ENCODE assay signal across 18 cellular contexts in genomic region chr18:48854780-48855179, GRCh38.
DNase-seq lines count a peak whose midpoint lies in the region; ATAC-seq and TF ChIP-seq lines count a peak whose summit lies in the region.
"Had no signal": no experiment of that assay in that cellular context is flagged by ENCODE, and none has a peak within 500 bp of the region (broad histone marks: within the 10 kb centered on the region; RNA-seq: fewer than 3 reads in every experiment).

No MANE protein-coding gene starts in this region.

- peak; percentile 59 for ATAC-seq in CD4-positive, alpha-beta T cell (ENCODE audit: poor library complexity)
- no peak for ATAC-seq in IMR-90 (ENCODE audit: low read depth)
- ATAC-seq: A549, HCT116, Panc1 had no signal

- no peaks in the 10 kb centered on the region for H3K27me3 Mint-ChIP-seq in CD4-positive, alpha-beta T cell
- H3K27me3 Mint-ChIP-seq in dendritic cell treated with granulocyte-macrophage colony-stimulating factor and Interleukin-4, amounts not matched to agents 40 ng/mL and 50 ng/mL, for 4 days = no peaks in the 10 kb centered on the region
- peaks cover 8% of the 10 kb centered on the region for H3K27me3 Mint-ChIP-seq in neural progenitor cell (ENCODE audit: insufficient read depth, low read depth)
- H3K27me3 Mint-ChIP-seq: CD8-positive, alpha-beta memory T cell had no signal

- no peak overlapping the region for H2AFZ ChIP-seq in IMR-90 (replicated peaks; ENCODE audit: low read length, poor library complexity)
- H2AFZ ChIP-seq in neural progenitor cell (replicated peaks) = no peak overlapping the region

- no peak overlapping the region for H2BK120ac ChIP-seq in IMR-90 (ENCODE audit: low read depth, low read length)

- DNase-seq in CD4-positive, alpha-beta T cell = peak in 1 of 10 experiments; percentile 17
- DNase-seq in IMR-90 (peak; percentile 46), neural progenitor cell (ENCODE audit: low spot score) (no peak), NCI-H187 treated with DMSO at 0.1 percent for 48 hours (lab: John Stamatoyannopoulos, UW) (no peak), DMS153 (lab: John Stamatoyannopoulos, UW) (no peak), amniotic stem cell (lab: John Stamatoyannopoulos, UW) (no peak), esophagus muscularis mucosa (ENCODE audit: extremely low spot score) (no peak)
- DNase-seq: CD8-positive, alpha-beta memory T cell; DMS79; GOT3; NCI-H1417; NCI-H1930 had no signal

- no peaks in the 10 kb centered on the region for H3K9me3 Mint-ChIP-seq in CD4-positive, alpha-beta T cell
- H3K9me3 Mint-ChIP-seq in dendritic cell treated with granulocyte-macrophage colony-stimulating factor and Interleukin-4, amounts not matched to agents 40 ng/mL and 50 ng/mL, for 4 days = no peaks in the 10 kb centered on the region
- H3K9me3 Mint-ChIP-seq in neural progenitor cell = peaks cover 4% of the 10 kb centered on the region
- H3K9me3 Mint-ChIP-seq: CD8-positive, alpha-beta memory T cell had no signal

- H3K18ac ChIP-seq in IMR-90 (ENCODE audit: low read depth, low read length) = no peak overlapping the region

- H2BK5ac ChIP-seq in IMR-90 (ENCODE audit: low read depth, low read length, poor library complexity, severe bottlenecking) = no peak overlapping the region

- no peak overlapping the region for H3K14ac ChIP-seq in IMR-90 (replicated peaks; ENCODE audit: low read depth, low read length)

- no peak overlapping the region for H3K4me3 Mint-ChIP-seq in CD4-positive, alpha-beta T cell
- H3K4me3 Mint-ChIP-seq in dendritic cell treated with granulocyte-macrophage colony-stimulating factor and Interleukin-4, amounts not matched to agents 40 ng/mL and 50 ng/mL, for 4 days = no peak overlapping the region
- no peak overlapping the region for H3K4me3 Mint-ChIP-seq in neural progenitor cell

- no peak overlapping the region for H3K23ac ChIP-seq in IMR-90 (ENCODE audit: low read depth, low read length)

- 80% methylated on average over 1 of the region's 11 CpGs; no CpG with 5 or more reads in 1 of the 2 experiments for WGBS in IMR-90 (ENCODE audit: extremely low coverage in 2 of 2, insufficient read length in 1 of 2), 2 experiments
- WGBS in esophagus muscularis mucosa = 94% methylated on average over 11 of the region's 11 CpGs

- TF ChIP-seq POLR2A in IMR-90 (IDR thresholded peaks at IDR 0.05; ENCODE audit: low read depth, low read length) (no peak), esophagus muscularis mucosa (IDR thresholded peaks at IDR 0.05; ENCODE audit: low read depth) (no peak)

- no peak overlapping the region for H4K5ac ChIP-seq in IMR-90 (ENCODE audit: low read depth, low read length)

- H2BK20ac ChIP-seq in IMR-90 (ENCODE audit: low read depth, low read length) = no peak overlapping the region

- H3F3A ChIP-seq in neural progenitor cell (ENCODE audit: low read depth) = peaks cover 11% of the 10 kb centered on the region

- H4K20me1 ChIP-seq in IMR-90 (ENCODE audit: insufficient read depth, low read length) = peaks cover 14% of the 10 kb centered on the region
- H4K20me1 ChIP-seq in neural progenitor cell (ENCODE audit: low read depth) = no peaks in the 10 kb centered on the region

- intact Hi-C loops in CD4-positive, alpha-beta T cell (cut with DNase I, micrococcal nuclease) = loop anchor here in 1 of 2 experiments (5.0 kb wide), 1 partner anchor 43 kb away; no protein-coding TSS in a partner anchor
- intact Hi-C loops in IMR-90 (cut with micrococcal nuclease) (no loop called here), esophagus muscularis mucosa (cut with DNase I) (no loop called here)
- intact Hi-C loops in dendritic cell treated with granulocyte-macrophage colony-stimulating factor and Interleukin-4, amounts not matched to agents 40 ng/mL and 50 ng/mL, for 4 days (cut with micrococcal nuclease) = loop anchor here (10.0 kb wide), 1 partner anchor 390 kb away; no protein-coding TSS in a partner anchor

- in situ Hi-C loops in IMR-90 (cut with MboI; ENCODE audit: low sequenced_read_pairs) = no loop called here

- no peak overlapping the region for H4K91ac ChIP-seq in IMR-90 (ENCODE audit: insufficient read depth, low read depth, low read length)

- H3K4ac ChIP-seq in IMR-90 (ENCODE audit: low read depth, low read length) = no peak overlapping the region

- no peak overlapping the region for H3K56ac ChIP-seq in IMR-90 (ENCODE audit: extremely low read depth, insufficient read depth, low read length)

- H3K4me1 ChIP-seq in IMR-90 (ENCODE audit: control insufficient read depth, insufficient read depth, low read length) (peaks cover 7% of the 10 kb centered on the region; the same call in 1 of the 2 replicates), neural progenitor cell (peaks cover 26% of the 10 kb centered on the region), esophagus muscularis mucosa (peaks cover 17 to 30% (median 22%) of the 10 kb centered on the region in 4 donors)

- H3K4me1 Mint-ChIP-seq in CD4-positive, alpha-beta T cell (ENCODE audit: low read depth) = peaks cover 52% of the 10 kb centered on the region
- H3K4me1 Mint-ChIP-seq in dendritic cell treated with granulocyte-macrophage colony-stimulating factor and Interleukin-4, amounts not matched to agents 40 ng/mL and 50 ng/mL, for 4 days (ENCODE audit: low read depth) = peaks cover 95% of the 10 kb centered on the region
- H3K4me1 Mint-ChIP-seq in neural progenitor cell = peaks cover 58% of the 10 kb centered on the region

- no peak overlapping the region for H3K27ac ChIP-seq in CD4-positive, alpha-beta T cell (ENCODE audit: low read depth, low read length)
- H3K27ac ChIP-seq in IMR-90 (ENCODE audit: insufficient read depth, low read length) (no peak overlapping the region), neural progenitor cell (no peak overlapping the region), esophagus muscularis mucosa (replicated peaks in 1 of 4) (no peak overlapping the region)
- H3K27ac ChIP-seq: A549, HL-60, SJSA1 had no signal

- POLR2A ChIA-PET in CD4-positive, alpha-beta T cell (lab: Charles Lee) = interaction anchor here (1.6 kb wide), 1 partner anchor 86 kb away, joined by 4 read pairs; no protein-coding TSS in a partner anchor
- POLR2A ChIA-PET in IMR-90 (lab: Charles Lee; ENCODE audit: unreplicated experiment) = no interaction called here

- no peaks in the 10 kb centered on the region for H3K36me3 Mint-ChIP-seq in CD4-positive, alpha-beta T cell (ENCODE audit: low read depth)
- H3K36me3 Mint-ChIP-seq in dendritic cell treated with granulocyte-macrophage colony-stimulating factor and Interleukin-4, amounts not matched to agents 40 ng/mL and 50 ng/mL, for 4 days (ENCODE audit: low read depth) = no peaks in the 10 kb centered on the region
- peaks cover 16% of the 10 kb centered on the region for H3K36me3 Mint-ChIP-seq in neural progenitor cell
- H3K36me3 Mint-ChIP-seq: CD8-positive, alpha-beta memory T cell had no signal

- no peak for TF ChIP-seq EP300 in esophagus muscularis mucosa (IDR thresholded peaks at IDR 0.05)

- H3K4me2 ChIP-seq in IMR-90 (ENCODE audit: low read depth, low read length) (no peak overlapping the region), neural progenitor cell (no peak overlapping the region)
- H3K4me2 ChIP-seq: A549 had no signal

- no peak overlapping the region for H2AK9ac ChIP-seq in IMR-90 (replicated peaks; ENCODE audit: low read depth, low read length, poor library complexity)

- no peak overlapping the region for H2AK5ac ChIP-seq in IMR-90 (ENCODE audit: low read depth, low read length)

- H3K79me1 ChIP-seq in IMR-90 (ENCODE audit: low read depth in 1 of 2, low read length in 2 of 2) = peaks cover 27 to 80% of the 10 kb centered on the region in 2 experiments; a peak in 3 of 4 replicates

- H3K36me3 ChIP-seq in IMR-90 (ENCODE audit: control insufficient read depth, insufficient read depth, low read length) (peaks cover 34% of the 10 kb centered on the region), neural progenitor cell (no peaks in the 10 kb centered on the region), esophagus muscularis mucosa (peaks cover 10 to 41% (median 31%) of the 10 kb centered on the region in 4 donors)

- no peak overlapping the region for H2BK15ac ChIP-seq in IMR-90 (ENCODE audit: low read depth, low read length)

- H3K9me3 ChIP-seq in CD4-positive, alpha-beta T cell (ENCODE audit: control insufficient read depth, low read length) = no peaks in the 10 kb centered on the region
- H3K9me3 ChIP-seq in IMR-90 (ENCODE audit: control insufficient read depth, insufficient read depth, low read length) (no peaks in the 10 kb centered on the region), neural progenitor cell (ENCODE audit: low read depth) (no peaks in the 10 kb centered on the region), esophagus muscularis mucosa (no peaks in the 10 kb centered on the region)
- H3K9me3 ChIP-seq: A549, SJSA1 had no signal

- CTCF ChIA-PET in CD4-positive, alpha-beta T cell (lab: Charles Lee) = no interaction called here
- CTCF ChIA-PET in IMR-90 (lab: Yijun Ruan, JAX) = no interaction called here

- dilution Hi-C loops in IMR-90 (cut with HindIII; ENCODE audit: low sequenced_read_pairs, unreplicated experiment) = no loop called here

- no peaks in the 10 kb centered on the region for H3K27me3 ChIP-seq in CD4-positive, alpha-beta T cell (ENCODE audit: control insufficient read depth, insufficient read depth, low read length)
- no peaks in the 10 kb centered on the region for H3K27me3 ChIP-seq in IMR-90 (ENCODE audit: control insufficient read depth, insufficient read depth, low read length)
- no peaks in the 10 kb centered on the region for H3K27me3 ChIP-seq in neural progenitor cell
- H3K27me3 ChIP-seq in esophagus muscularis mucosa = no peaks in the 10 kb centered on the region
- H3K27me3 ChIP-seq: SJSA1 had no signal

- TF ChIP-seq CTCF in CD4-positive, alpha-beta T cell (IDR thresholded peaks at IDR 0.05) = no peak
- TF ChIP-seq CTCF in IMR-90 (conservative IDR thresholded peaks at IDR 0.05; ENCODE audit: low read depth, low read length) = no peak
- TF ChIP-seq CTCF in neural progenitor cell (IDR thresholded peaks at IDR 0.05) = no peak
- TF ChIP-seq CTCF in esophagus muscularis mucosa (IDR thresholded peaks at IDR 0.05) = no peak

- TF ChIP-seq RAD21 in IMR-90 (IDR thresholded peaks at IDR 0.05; ENCODE audit: low read length) = no peak

- BruUV-seq in IMR-90 (replicated peaks; lab: Mats Ljungman, UMichigan) = no TSS peak

- no peak overlapping the region for H3K9ac ChIP-seq in IMR-90 (ENCODE audit: low read depth, low read length)
- no peak overlapping the region for H3K9ac ChIP-seq in neural progenitor cell

- H3K27ac Mint-ChIP-seq in CD4-positive, alpha-beta T cell = no peak overlapping the region
- H3K27ac Mint-ChIP-seq in dendritic cell treated with granulocyte-macrophage colony-stimulating factor and Interleukin-4, amounts not matched to agents 40 ng/mL and 50 ng/mL, for 4 days = peak overlapping the region; percentile 76
- peak overlapping the region; percentile 76 for H3K27ac Mint-ChIP-seq in neural progenitor cell

- H3K79me2 ChIP-seq in neural progenitor cell (ENCODE audit: low read depth) = no peaks in the 10 kb centered on the region

- H4K8ac ChIP-seq in IMR-90 (ENCODE audit: low read depth in 2 of 2, low read length in 2 of 2) = no peak overlapping the region

- H3K9me1 ChIP-seq in IMR-90 (ENCODE audit: insufficient read depth, low read length) = peaks cover 18% of the 10 kb centered on the region

- H3K4me3 ChIP-seq in IMR-90 (ENCODE audit: insufficient read depth, low read depth, low read length) (no peak overlapping the region), neural progenitor cell (no peak overlapping the region), esophagus muscularis mucosa (no peak overlapping the region)
- H3K4me3 ChIP-seq: A549, SJSA1 had no signal
